Comparison of ENCODE assay signal across 9 cellular contexts in the genomic region with DNA sequence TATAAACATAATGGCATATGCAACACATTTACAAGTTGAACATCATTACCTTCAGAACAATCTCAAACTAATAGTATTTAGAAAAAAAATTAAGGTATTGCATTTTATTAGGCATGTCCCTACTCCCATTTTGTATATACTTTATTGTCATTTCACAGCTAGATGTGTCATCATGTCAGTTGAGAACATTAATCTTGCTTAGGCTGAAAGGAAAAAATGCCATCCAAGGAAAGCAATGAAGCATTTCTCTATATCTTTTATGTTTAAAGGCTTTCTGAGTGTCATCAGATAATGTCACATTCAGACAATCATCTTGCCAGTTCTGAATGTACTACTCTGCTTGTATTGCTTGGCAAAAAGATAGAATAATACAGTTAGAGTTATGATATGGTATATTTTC.
"Had no signal": no experiment of that assay in that cellular context is flagged by ENCODE, and none has a peak within 500 bp of the region (broad histone marks: within the 10 kb centered on the region; RNA-seq: fewer than 3 reads in every experiment).

No MANE protein-coding gene starts in this region.

- H3K27ac ChIP-seq: GM23248 had no signal

- H3K9ac ChIP-seq: GM23248 had no signal

- H2AFZ ChIP-seq: GM23248 had no signal

- H3K4me3 ChIP-seq: GM23248, HAP-1, K562 had no signal

- H3K36me3 ChIP-seq: HAP-1 had no signal

- H3K4me1 ChIP-seq: HAP-1 had no signal

- ATAC-seq: HCT116, K562 had no signal

- H3K9me3 ChIP-seq: HAP-1 had no signal

- DNase-seq: GM23248, GOT3, H7, HFFc6, IMR-90, KG1 had no signal
